8 cellular contexts compared by ENCODE assay signal in genomic region chr19:38543807-38544568, GRCh38.
DNase-seq lines count a peak whose midpoint lies in the region; ATAC-seq and TF ChIP-seq lines count a peak whose summit lies in the region.

No MANE protein-coding gene starts in this region.

- DNase-seq in DMS53 treated with DMSO at 0.1 percent for 48 hours (lab: John Stamatoyannopoulos, UW; ENCODE audit: unreplicated experiment) (peak; percentile 55), H7 (peak; percentile 86), NCI-H748 treated with DMSO at 0.1 percent for 48 hours (lab: John Stamatoyannopoulos, UW) (peak; percentile 38), glutamatergic neuron (no peak), posterior vena cava (ENCODE audit: low spot score) (peak; percentile 94)
- DNase-seq in activated naive CD4-positive, alpha-beta T cell treated with anti-CD3 and anti-CD28 coated beads, Interleukin-2, amount 50 U/mL, for 72 hours (ENCODE audit: low spot score in 2 of 2): peak; percentile 22 to 69

- H3K4me1 Mint-ChIP-seq in glutamatergic neuron (ENCODE audit: low read depth, unreplicated experiment): no peaks in the 10 kb centered on the region

- no peaks in the 10 kb centered on the region; the same call in none of the 2 replicates for H3K36me3 ChIP-seq in H7 (replicated peaks; ENCODE audit: control insufficient read depth, insufficient read depth, low read length)

- peak; percentile 89 to 91 for ATAC-seq in activated naive CD4-positive, alpha-beta T cell treated with anti-CD3 and anti-CD28 coated beads, Interleukin-2, amount 50 U/mL, for 72 hours
- no peak for ATAC-seq in GM19467 (IDR thresholded peaks at IDR 0.05; ENCODE audit: unreplicated experiment)
- no peak for ATAC-seq in HG02852 (IDR thresholded peaks at IDR 0.05; ENCODE audit: unreplicated experiment)

- TF ChIP-seq CTCF in glutamatergic neuron (IDR thresholded peaks at IDR 0.05; ENCODE audit: partially characterized antibody, unreplicated experiment): peak; percentile 32

- H3K27me3 ChIP-seq in H7 (ENCODE audit: control insufficient read depth, insufficient read depth, low read length): no peaks in the 10 kb centered on the region

- H3K36me3 Mint-ChIP-seq in activated naive CD4-positive, alpha-beta T cell treated with anti-CD3 and anti-CD28 coated beads, Interleukin-2, amount 50 U/mL, for 72 hours: no peaks in the 10 kb centered on the region
- no peaks in the 10 kb centered on the region for H3K36me3 Mint-ChIP-seq in glutamatergic neuron (ENCODE audit: unreplicated experiment)

- no peaks in the 10 kb centered on the region for H3K27me3 Mint-ChIP-seq in glutamatergic neuron (ENCODE audit: unreplicated experiment)

- H3K4me3 Mint-ChIP-seq in glutamatergic neuron (ENCODE audit: unreplicated experiment): no peak overlapping the region

- no peaks in the 10 kb centered on the region for H3K9me3 Mint-ChIP-seq in activated naive CD4-positive, alpha-beta T cell treated with anti-CD3 and anti-CD28 coated beads, Interleukin-2, amount 50 U/mL, for 72 hours
- no peaks in the 10 kb centered on the region for H3K9me3 Mint-ChIP-seq in glutamatergic neuron (ENCODE audit: unreplicated experiment)

- H3K27ac Mint-ChIP-seq in activated naive CD4-positive, alpha-beta T cell treated with anti-CD3 and anti-CD28 coated beads, Interleukin-2, amount 50 U/mL, for 72 hours: peak overlapping the region in 1 of 2 donors; percentile 65
- H3K27ac Mint-ChIP-seq in glutamatergic neuron (ENCODE audit: unreplicated experiment): no peak overlapping the region

- no peak overlapping the region for H3K4me3 ChIP-seq in H7 (ENCODE audit: insufficient read depth, low read depth, low read length)

- intact Hi-C loops in posterior vena cava (cut with DNase I): no loop called here

Comparison
In these comparisons a context has a peak if more than half of its experiments do, and no peak if none do; other contexts are left out.
1. ATAC-seq: peak in activated naive CD4-positive, alpha-beta T cell treated with anti-CD3 and anti-CD28 coated beads, Interleukin-2, amount 50 U/mL, for 72 hours (2 of 2); none in GM19467 (single experiment) and HG02852 (single experiment).